ENCODE assay signal across 21 cellular contexts in genomic region chr17:13925579-13925978, GRCh38.
DNase-seq lines count a peak whose midpoint lies in the region; ATAC-seq and TF ChIP-seq lines count a peak whose summit lies in the region.
"Had no signal": no experiment of that assay in that cellular context is flagged by ENCODE, and none has a peak within 500 bp of the region (broad histone marks: within the 10 kb centered on the region; RNA-seq: fewer than 3 reads in every experiment).

No MANE protein-coding gene starts in this region.

- H3K9me3 ChIP-seq in DND-41 (ENCODE audit: insufficient read depth, low read length, severe bottlenecking) (no peaks in the 10 kb centered on the region), WERI-Rb-1 (ENCODE audit: severe bottlenecking) (no peaks in the 10 kb centered on the region), right lobe of liver (no peaks in the 10 kb centered on the region)
- H3K9me3 ChIP-seq: thoracic aorta had no signal

- H3K36me3 Mint-ChIP-seq in HFFc6 (ENCODE audit: low read depth), result peaks cover 6% of the 10 kb centered on the region; the same call in 1 of the 2 replicates
- H3K36me3 Mint-ChIP-seq: natural killer cell had no signal

- H2AFZ ChIP-seq in DND-41 (ENCODE audit: low read depth, low read length), result no peak overlapping the region

- H3K4me1 ChIP-seq in DND-41 (ENCODE audit: insufficient read depth, low read length) (no peaks in the 10 kb centered on the region), right lobe of liver (peaks cover 0 to 10% (median under 1%) of the 10 kb centered on the region in 4 donors)

- H3K4me2 ChIP-seq in DND-41 (ENCODE audit: insufficient read depth, low read length), result no peak overlapping the region
- H3K4me2 ChIP-seq: BLaER1 treated with 17β-estradiol and CSF1 and Interleukin-3, amounts not matched to agents 10 nM and 100 nM had no signal

- H3K27ac Mint-ChIP-seq in HFFc6, result no peak overlapping the region
- H3K27ac Mint-ChIP-seq: activated naive CD4-positive, alpha-beta T cell treated with anti-CD3 and anti-CD28 coated beads, Interleukin-2, amount 50 U/mL, for 72 hours; activated T-cell treated with anti-CD3 and anti-CD28 coated beads, Interleukin-2, amount 50 U/mL, for 24 hours; brain; dendritic cell treated with granulocyte-macrophage colony-stimulating factor and Interleukin-4, amounts not matched to agents 40 ng/mL and 50 ng/mL, for 4 days; immature natural killer cell; natural killer cell had no signal

- TF ChIP-seq CTCF in DND-41 (IDR thresholded peaks at IDR 0.05; ENCODE audit: borderline replicate concordance, extremely low read depth, low read length, poor library complexity, severe bottlenecking) (peak; percentile 25), HFFc6 (IDR thresholded peaks at IDR 0.05) (peak; percentile 47), WERI-Rb-1 (IDR thresholded peaks at IDR 0.05; ENCODE audit: low read depth, low read length) (0 out of 2 replicates have a peak, but pooled peaks have one; percentile 2), right lobe of liver (IDR thresholded peaks at IDR 0.05) (peak in 3 of 4 donors; percentile 20 to 46 (median 24))

- no peak for TF ChIP-seq POLR2A in right lobe of liver (IDR thresholded peaks at IDR 0.05)

- no peaks in the 10 kb centered on the region; the same call in 1 of the 2 replicates for H3K4me1 Mint-ChIP-seq in HFFc6 (ENCODE audit: low read depth)

- 82% methylated on average over 3 of the region's 5 CpGs for WGBS in right lobe of liver (ENCODE audit: insufficient coverage, low coverage, low lambda C conversion rate, missing lambda C conversion rate)

- no peak overlapping the region for H3K4me3 Mint-ChIP-seq in HFFc6
- H3K4me3 Mint-ChIP-seq: activated T-cell treated with anti-CD3 and anti-CD28 coated beads, Interleukin-2, amount 50 U/mL, for 24 hours; brain; dendritic cell treated with granulocyte-macrophage colony-stimulating factor and Interleukin-4, amounts not matched to agents 40 ng/mL and 50 ng/mL, for 4 days; immature natural killer cell; natural killer cell had no signal

- H3K9me3 Mint-ChIP-seq in HFFc6, result no peaks in the 10 kb centered on the region; the same call in 1 of the 2 replicates
- H3K9me3 Mint-ChIP-seq: activated naive CD4-positive, alpha-beta T cell treated with anti-CD3 and anti-CD28 coated beads, Interleukin-2, amount 50 U/mL, for 72 hours; brain; immature natural killer cell; natural killer cell had no signal

- no peaks in the 10 kb centered on the region for H3K79me2 ChIP-seq in DND-41 (ENCODE audit: insufficient read depth, low read length)

- H3K9ac ChIP-seq in DND-41 (ENCODE audit: low read depth, low read length), result no peak overlapping the region
- H3K9ac ChIP-seq: BLaER1 treated with 17β-estradiol and CSF1 and Interleukin-3, amounts not matched to agents 10 nM and 100 nM had no signal

- H3K27me3 ChIP-seq in DND-41 (ENCODE audit: insufficient read depth, low read length, poor library complexity), result peaks cover 3% of the 10 kb centered on the region
- no peaks in the 10 kb centered on the region for H3K27me3 ChIP-seq in WERI-Rb-1 (ENCODE audit: insufficient read depth, low read depth, severe bottlenecking)
- no peaks in the 10 kb centered on the region for H3K27me3 ChIP-seq in right lobe of liver
- H3K27me3 ChIP-seq: BLaER1 treated with 17β-estradiol and CSF1 and Interleukin-3, amounts not matched to agents 10 nM and 100 nM had no signal

- H3K27ac ChIP-seq in DND-41 (ENCODE audit: low read length) (no peak overlapping the region), WERI-Rb-1 (no peak overlapping the region), right lobe of liver (no peak overlapping the region)
- H3K27ac ChIP-seq: BLaER1 treated with 17β-estradiol and CSF1 and Interleukin-3, amounts not matched to agents 10 nM and 100 nM; thoracic aorta had no signal

- no peaks in the 10 kb centered on the region for H3K36me3 ChIP-seq in DND-41 (ENCODE audit: insufficient read depth, low read length)
- no peaks in the 10 kb centered on the region for H3K36me3 ChIP-seq in WERI-Rb-1
- H3K36me3 ChIP-seq in right lobe of liver, result no peaks in the 10 kb centered on the region
- H3K36me3 ChIP-seq: thoracic aorta had no signal

- DNase-seq in DND-41 (no peak), HFFc6 (no peak), WERI-Rb-1 (no peak), right lobe of liver (no peak), NCI-H1417 treated with DMSO at 0.1 percent for 48 hours (lab: John Stamatoyannopoulos, UW) (no peak), head of caudate nucleus (no peak)
- DNase-seq in activated CD8-positive, alpha-beta memory T cell treated with anti-CD3 and anti-CD28 coated beads, Interleukin-2, amount 50 U/mL, for 48 hours, result no peak
- DNase-seq: activated CD4-positive, alpha-beta T cell treated with anti-CD3 and anti-CD28 coated beads, Interleukin-2, amount 50 U/mL, for 4 hours; activated T-cell treated with anti-CD3 and anti-CD28 coated beads, Interleukin-2, amount 50 U/mL, for 24 hours; DMS153; glutamatergic neuron; immature natural killer cell; natural killer cell; NCI-H1092; NCI-H2171 treated with DMSO at 0.1 percent for 48 hours; posterior cingulate gyrus had no signal

- no peaks in the 10 kb centered on the region for H3K27me3 Mint-ChIP-seq in HFFc6 (ENCODE audit: insufficient read depth)
- H3K27me3 Mint-ChIP-seq: activated T-cell treated with anti-CD3 and anti-CD28 coated beads, Interleukin-2, amount 50 U/mL, for 24 hours; brain; dendritic cell treated with granulocyte-macrophage colony-stimulating factor and Interleukin-4, amounts not matched to agents 40 ng/mL and 50 ng/mL, for 4 days had no signal

- H4K20me1 ChIP-seq in DND-41 (ENCODE audit: insufficient read depth, low read length), result no peaks in the 10 kb centered on the region
- H4K20me1 ChIP-seq: BLaER1 treated with 17β-estradiol and CSF1 and Interleukin-3, amounts not matched to agents 10 nM and 100 nM had no signal

- intact Hi-C loops in right lobe of liver (cut with DNase I) (no loop called here), head of caudate nucleus (cut with DNase I) (no loop called here)

- no peak overlapping the region for H3K4me3 ChIP-seq in DND-41 (ENCODE audit: low read depth in 1 of 2, low read length in 2 of 2)
- H3K4me3 ChIP-seq in WERI-Rb-1 (ENCODE audit: low read depth, low read length), result no peak overlapping the region
- H3K4me3 ChIP-seq in right lobe of liver, result no peak overlapping the region
- H3K4me3 ChIP-seq: BLaER1 treated with 17β-estradiol and CSF1 and Interleukin-3, amounts not matched to agents 10 nM and 100 nM; thoracic aorta had no signal

- ATAC-seq in DND-41 (ENCODE audit: insufficient read depth, low read depth) (no peak), right lobe of liver (peak in 2 of 4 donors; percentile 50 to 58)
- ATAC-seq: activated naive CD4-positive, alpha-beta T cell treated with anti-CD3 and anti-CD28 coated beads, Interleukin-2, amount 50 U/mL, for 72 hours; natural killer cell had no signal
